In genomic region chrX:113384628-113385027, GRCh38 we compare ENCODE assay signal across 1 cellular context.
A peak's percentile ranks its signal among the peaks of the same experiment; 100 is the strongest.
TF ChIP-seq lines count a peak whose summit lies in the region.

No MANE protein-coding gene starts in this region.

TF ChIP-seq in endothelial cell of umbilical vein, 7 proteins besides CTCF, POLR2A, EP300 and RAD21:
- TF ChIP-seq JUN (IDR thresholded peaks at IDR 0.05; ENCODE audit: borderline replicate concordance, insufficient read depth, insufficient read length, low read depth) (no peak), GATA2 (IDR thresholded peaks at IDR 0.05; ENCODE audit: insufficient read depth, insufficient read length, low read depth, low read length) (peak; percentile 20)
